ENCODE assay signal across 25 cellular contexts in the genomic region with DNA sequence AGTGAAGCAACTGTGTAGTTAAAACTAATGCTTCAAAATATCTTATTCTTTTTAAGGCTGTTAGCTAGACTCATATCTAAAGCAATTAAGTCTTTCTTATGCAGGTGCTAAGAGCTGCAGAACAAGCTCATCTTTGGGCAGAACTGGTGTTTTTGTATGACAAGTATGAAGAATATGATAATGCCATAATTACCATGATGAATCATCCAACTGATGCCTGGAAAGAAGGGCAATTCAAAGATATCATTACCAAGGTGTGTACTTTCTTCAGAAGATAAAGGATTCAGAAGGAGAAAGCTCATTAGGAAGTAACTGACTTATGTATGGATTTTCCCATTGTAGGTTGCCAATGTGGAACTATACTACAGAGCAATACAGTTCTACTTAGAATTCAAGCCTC. TPM values are rescaled to one million over a fixed set of nuclear protein-coding genes. Genes with fewer than 3 reads are reported as not detected.
A peak's percentile ranks its signal among the peaks of the same experiment; 100 is the strongest.
DNase-seq lines count a peak whose midpoint lies in the region; ATAC-seq and TF ChIP-seq lines count a peak whose summit lies in the region.
"Had no signal": no experiment of that assay in that cellular context is flagged by ENCODE, and none has a peak within 500 bp of the region (broad histone marks: within the 10 kb centered on the region; RNA-seq: fewer than 3 reads in every experiment).

No MANE protein-coding gene starts in this region.

- peaks cover 60% of the 10 kb centered on the region for H3K36me3 Mint-ChIP-seq in activated CD4-positive, alpha-beta T cell treated with anti-CD3 and anti-CD28 coated beads for 36 hours (ENCODE audit: low read depth)
- H3K36me3 Mint-ChIP-seq in activated naive CD8-positive, alpha-beta T cell, result peaks cover 3% of the 10 kb centered on the region
- peaks cover 16% of the 10 kb centered on the region for H3K36me3 Mint-ChIP-seq in activated naive CD8-positive, alpha-beta T cell treated with anti-CD3 and anti-CD28 coated beads for 36 hours
- peaks cover 0 to 93% (median 21%) of the 10 kb centered on the region in 3 donors for H3K36me3 Mint-ChIP-seq in CD8-positive, alpha-beta memory T cell

- no peak for DNase-seq in activated CD4-positive, alpha-beta T cell treated with anti-CD3 and anti-CD28 coated beads for 36 hours
- DNase-seq in activated CD4-positive, alpha-beta T cell treated with anti-CD3 and anti-CD28 coated beads for 1 hour, result no peak
- no peak for DNase-seq in activated naive CD8-positive, alpha-beta T cell treated with anti-CD3 and anti-CD28 coated beads for 36 hours
- DNase-seq in left colon (no peak), smooth muscle cell (lab: John Stamatoyannopoulos, UW; ENCODE audit: unreplicated experiment) (no peak), D341Med (ENCODE audit: low spot score) (no peak)
- DNase-seq in CD8-positive, alpha-beta memory T cell, result no peak
- DNase-seq: 8988T; AML-193; C1 segment of cervical spinal cord; Calu3; CD8-positive, alpha-beta T cell; GDM1; HCEC 1CT; IMR-90; MV-4-11; NCI-H1105 treated with DMSO at 0.1 percent for 48 hours; NCI-H2029 treated with DMSO at 0.1 percent for 48 hours; NCI-H2171; NCI-H345; NCI-H524; OCI-M1 had no signal

- no peak overlapping the region for H2AFZ ChIP-seq in smooth muscle cell (ENCODE audit: low read depth)
- H2AFZ ChIP-seq: GM23338 had no signal

- H3K4me2 ChIP-seq in smooth muscle cell, result no peak overlapping the region
- H3K4me2 ChIP-seq: GM23338 had no signal

- no peaks in the 10 kb centered on the region for H3K4me1 ChIP-seq in smooth muscle cell (ENCODE audit: low read depth)
- H3K4me1 ChIP-seq in CD8-positive, alpha-beta memory T cell (ENCODE audit: insufficient read depth, low read length), result no peaks in the 10 kb centered on the region

- H3K27ac ChIP-seq in smooth muscle cell (ENCODE audit: low read depth), result peak overlapping the region; percentile 34
- H3K27ac ChIP-seq in CD8-positive, alpha-beta memory T cell (ENCODE audit: low read depth, low read length), result no peak overlapping the region

- no peaks in the 10 kb centered on the region for H3K9me3 ChIP-seq in smooth muscle cell (replicated peaks; ENCODE audit: low read depth)
- no peaks in the 10 kb centered on the region for H3K9me3 ChIP-seq in CD8-positive, alpha-beta memory T cell (ENCODE audit: low read length)

- H3K4me3 Mint-ChIP-seq in activated CD4-positive, alpha-beta T cell treated with anti-CD3 and anti-CD28 coated beads for 36 hours, result no peak overlapping the region
- H3K4me3 Mint-ChIP-seq in activated naive CD8-positive, alpha-beta T cell, result no peak overlapping the region
- H3K4me3 Mint-ChIP-seq in activated naive CD8-positive, alpha-beta T cell treated with anti-CD3 and anti-CD28 coated beads for 36 hours, result no peak overlapping the region
- no peak overlapping the region for H3K4me3 Mint-ChIP-seq in CD8-positive, alpha-beta memory T cell
- H3K4me3 Mint-ChIP-seq: CD8-positive, alpha-beta T cell; GM23338 had no signal

- POLR2A ChIA-PET in activated CD4-positive, alpha-beta T cell treated with anti-CD3 and anti-CD28 coated beads for 36 hours (lab: Charles Lee), result no interaction called here
- POLR2A ChIA-PET in CD8-positive, alpha-beta memory T cell (lab: Charles Lee), result interaction anchor here (0.5 kb wide), 1 partner anchor 150 kb away, joined by 9 read pairs; no protein-coding TSS in a partner anchor

- no peak overlapping the region for H3K9ac ChIP-seq in smooth muscle cell (ENCODE audit: low read depth)

- CTCF ChIA-PET in activated CD4-positive, alpha-beta T cell treated with anti-CD3 and anti-CD28 coated beads for 36 hours (lab: Charles Lee), result interaction anchor here (0.7 to 2.1 kb wide), 10 partner anchors 9 to 372 kb away, joined by 3 to 9 read pairs (median 4); a partner anchor contains a TSS
- CTCF ChIA-PET in CD8-positive, alpha-beta memory T cell (lab: Charles Lee), result interaction anchor here (1.3 kb wide), 1 partner anchor 354 kb away, joined by 3 read pairs; no protein-coding TSS in a partner anchor

- no peaks in the 10 kb centered on the region for H3K9me3 Mint-ChIP-seq in activated CD4-positive, alpha-beta T cell treated with anti-CD3 and anti-CD28 coated beads for 36 hours (ENCODE audit: low read depth)
- H3K9me3 Mint-ChIP-seq in activated naive CD8-positive, alpha-beta T cell (ENCODE audit: low read depth), result no peaks in the 10 kb centered on the region
- H3K9me3 Mint-ChIP-seq in activated naive CD8-positive, alpha-beta T cell treated with anti-CD3 and anti-CD28 coated beads for 36 hours, result no peaks in the 10 kb centered on the region
- no peaks in the 10 kb centered on the region for H3K9me3 Mint-ChIP-seq in CD8-positive, alpha-beta memory T cell
- H3K9me3 Mint-ChIP-seq: CD8-positive, alpha-beta T cell; GM23338 had no signal

- peaks cover 19% of the 10 kb centered on the region for H3K4me1 Mint-ChIP-seq in activated CD4-positive, alpha-beta T cell treated with anti-CD3 and anti-CD28 coated beads for 36 hours
- peaks cover 14% of the 10 kb centered on the region for H3K4me1 Mint-ChIP-seq in activated naive CD8-positive, alpha-beta T cell (ENCODE audit: low read depth)
- peaks cover 9% of the 10 kb centered on the region for H3K4me1 Mint-ChIP-seq in activated naive CD8-positive, alpha-beta T cell treated with anti-CD3 and anti-CD28 coated beads for 36 hours
- peaks cover 7 to 11% (median 9%) of the 10 kb centered on the region in 3 donors for H3K4me1 Mint-ChIP-seq in CD8-positive, alpha-beta memory T cell
- H3K4me1 Mint-ChIP-seq: GM23338 had no signal

- H4K20me1 ChIP-seq in smooth muscle cell (ENCODE audit: low read depth), result peaks cover 73% of the 10 kb centered on the region

- H3F3A ChIP-seq in smooth muscle cell (ENCODE audit: low read depth), result peaks cover 32% of the 10 kb centered on the region

- H3K4me3 ChIP-seq in smooth muscle cell, result no peak overlapping the region
- H3K4me3 ChIP-seq in CD8-positive, alpha-beta memory T cell (ENCODE audit: low read length), result no peak overlapping the region
- H3K4me3 ChIP-seq: GM23338 had no signal

- peaks cover 53% of the 10 kb centered on the region for H3K79me2 ChIP-seq in smooth muscle cell (ENCODE audit: low read depth)

- peak; percentile 39 for ATAC-seq in activated CD4-positive, alpha-beta T cell treated with anti-CD3 and anti-CD28 coated beads for 36 hours
- peak; percentile 79 for ATAC-seq in left colon
- ATAC-seq: CD8-positive, alpha-beta T cell; GM23338; Right ventricle myocardium inferior had no signal

- no peaks in the 10 kb centered on the region for H3K27me3 Mint-ChIP-seq in activated CD4-positive, alpha-beta T cell treated with anti-CD3 and anti-CD28 coated beads for 36 hours
- no peaks in the 10 kb centered on the region for H3K27me3 Mint-ChIP-seq in activated naive CD8-positive, alpha-beta T cell
- H3K27me3 Mint-ChIP-seq in activated naive CD8-positive, alpha-beta T cell treated with anti-CD3 and anti-CD28 coated beads for 36 hours, result no peaks in the 10 kb centered on the region
- no peaks in the 10 kb centered on the region for H3K27me3 Mint-ChIP-seq in CD8-positive, alpha-beta memory T cell

- no peaks in the 10 kb centered on the region for H3K27me3 ChIP-seq in smooth muscle cell (ENCODE audit: low read depth)
- H3K27me3 ChIP-seq in CD8-positive, alpha-beta memory T cell (ENCODE audit: insufficient read depth, low read length, poor library complexity, severe bottlenecking), result no peaks in the 10 kb centered on the region

- TF ChIP-seq CTCF in smooth muscle cell (IDR thresholded peaks at IDR 0.05; ENCODE audit: borderline replicate concordance, insufficient read depth, poor library complexity, severe bottlenecking), result no peak

- no peak overlapping the region for H3K27ac Mint-ChIP-seq in activated CD4-positive, alpha-beta T cell treated with anti-CD3 and anti-CD28 coated beads for 36 hours
- peak overlapping the region; percentile 28 for H3K27ac Mint-ChIP-seq in activated naive CD8-positive, alpha-beta T cell
- no peak overlapping the region for H3K27ac Mint-ChIP-seq in activated naive CD8-positive, alpha-beta T cell treated with anti-CD3 and anti-CD28 coated beads for 36 hours
- peak overlapping the region in 1 of 8 donors; percentile 3 for H3K27ac Mint-ChIP-seq in CD8-positive, alpha-beta memory T cell
- H3K27ac Mint-ChIP-seq: CD8-positive, alpha-beta T cell; GM23338 had no signal

- intact Hi-C loops in activated CD4-positive, alpha-beta T cell treated with anti-CD3 and anti-CD28 coated beads for 36 hours (cut with DNase I, micrococcal nuclease), result no loop called here
- intact Hi-C loops in left colon (cut with DNase I, micrococcal nuclease), result no loop called here

- peaks cover 66% of the 10 kb centered on the region for H3K36me3 ChIP-seq in smooth muscle cell (ENCODE audit: low read depth)
- peaks cover 65% of the 10 kb centered on the region for H3K36me3 ChIP-seq in CD8-positive, alpha-beta memory T cell (ENCODE audit: insufficient read depth, low read length)

RNA-seq across cellular contexts. Expression of a gene that starts 23.9 kb away (rescaled TPM):
- total RNA-seq in activated CD4-positive, alpha-beta T cell treated with anti-CD3 and anti-CD28 coated beads for 36 hours, result 10 to 100 TPM; 41.7 to 54.7 TPM
- 10 to 100 TPM; 52.7 to 55.2 TPM for total RNA-seq in activated naive CD8-positive, alpha-beta T cell treated with anti-CD3 and anti-CD28 coated beads for 36 hours
- total RNA-seq in left colon (10 to 100 TPM; 15.4 to 24.8 TPM), smooth muscle cell (11.4 and 28.2 TPM in 2 replicates)
- polyA plus RNA-seq in smooth muscle cell, result 26.2 and 27.5 TPM in 2 replicates
- total RNA-seq in CD8-positive, alpha-beta memory T cell, result 10 to 100 TPM; 38.5 to 43.6 TPM
- polyA plus RNA-seq in CD8-positive, alpha-beta memory T cell, result 15.9 TPM

RNA-seq across cellular contexts. Expression of a gene that starts 24.2 kb away (rescaled TPM):
- 100 to 1,000 TPM; 378 to 402 TPM for total RNA-seq in activated CD4-positive, alpha-beta T cell treated with anti-CD3 and anti-CD28 coated beads for 36 hours
- total RNA-seq in activated naive CD8-positive, alpha-beta T cell treated with anti-CD3 and anti-CD28 coated beads for 36 hours, result 100 to 1,000 TPM; 137 to 143 TPM
- total RNA-seq in left colon (100 to 1,000 TPM; 213 to 459 TPM), smooth muscle cell (514 and 545 TPM in 2 replicates)
- polyA plus RNA-seq in smooth muscle cell, result 102 and 116 TPM in 2 replicates
- total RNA-seq in CD8-positive, alpha-beta memory T cell, result 100 to 1,000 TPM; 150 to 151 TPM
- polyA plus RNA-seq in CD8-positive, alpha-beta memory T cell, result 57.0 TPM
